ENCODE assay signal across 17 cellular contexts in the genomic region with DNA sequence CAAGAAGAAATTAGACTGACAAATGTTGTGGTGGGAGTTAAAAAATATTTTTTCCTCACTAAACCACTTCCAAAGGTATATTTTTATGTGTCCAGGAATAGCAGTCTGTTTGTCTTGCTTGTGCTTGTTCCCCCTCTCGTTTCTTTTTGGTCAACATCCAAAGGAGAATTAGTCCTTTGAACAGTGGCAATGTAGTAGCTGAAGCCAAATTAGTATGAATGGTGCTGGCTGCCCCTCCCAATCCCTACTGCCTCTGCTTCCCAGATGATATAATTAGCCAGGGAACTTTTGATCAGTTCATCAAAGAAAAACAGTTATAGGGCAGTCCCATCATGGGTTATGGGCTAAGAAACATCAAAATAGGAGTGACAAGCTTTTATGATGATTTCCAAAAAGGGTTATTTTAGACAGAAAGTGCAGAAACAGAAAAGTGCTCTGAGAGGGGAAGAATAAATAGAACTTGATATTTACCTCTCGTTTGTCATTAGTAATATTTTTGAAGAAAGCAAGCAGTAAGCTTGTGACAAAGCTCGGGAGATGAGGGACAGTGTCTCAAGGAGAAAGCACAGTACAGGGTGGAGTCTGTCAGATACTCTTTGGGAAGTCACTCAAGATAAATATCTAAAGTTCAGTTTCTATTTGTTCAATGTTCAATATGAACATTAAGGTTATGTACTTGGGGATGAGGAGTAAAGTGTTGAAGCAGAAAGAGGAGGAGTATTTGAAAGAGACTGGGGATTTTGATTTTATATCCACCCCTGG.
DNase-seq lines count a peak whose midpoint lies in the region; ATAC-seq, FAIRE-seq and TF ChIP-seq lines count a peak whose summit lies in the region.
"Had no signal": no experiment of that assay in that cellular context is flagged by ENCODE, and none has a peak within 500 bp of the region (broad histone marks: within the 10 kb centered on the region; RNA-seq: fewer than 3 reads in every experiment).

No MANE protein-coding gene starts in this region.

- H3K4me3 ChIP-seq in adipocyte (ENCODE audit: low read length) (peak overlapping the region; percentile 20), kidney (ENCODE audit: low read length in 2 of 2) (no peak overlapping the region)
- H3K4me3 ChIP-seq: colonic mucosa, skin epidermis had no signal

- H3K36me3 ChIP-seq in adipocyte (ENCODE audit: control insufficient read depth, insufficient read depth, low read length, severe bottlenecking), result no peaks in the 10 kb centered on the region
- H3K36me3 ChIP-seq in kidney (ENCODE audit: control insufficient read depth in 1 of 2, insufficient read depth in 2 of 2, low read length in 2 of 2), result no peaks in the 10 kb centered on the region
- H3K36me3 ChIP-seq: colonic mucosa had no signal

- peak overlapping the region; percentile 24; the same call in 1 of the 2 replicates for H3K4me3 Mint-ChIP-seq in HFFc6
- no peak overlapping the region for H3K4me3 Mint-ChIP-seq in stimulated activated naive B cell treated with anti-CD40 and anti-IgM and Interleukin-4, amounts not matched to agents 10 μg/mL and 1 μg/mL and 100 μg/mL, for 72 hours
- H3K4me3 Mint-ChIP-seq: activated naive CD4-positive, alpha-beta T cell treated with anti-CD3 and anti-CD28 coated beads, Interleukin-2, amount 10 ng/mL, durations not matched to agents 7 days and 5 days; T-helper 1 cell treated with Interleukin-12 subunit alpha and Interleukin-12 subunit beta and Interleukin-4 antibody, amounts not matched to agents 30 μg/mL and 1 μg/mL, for 36 hours had no signal

- H3K27ac Mint-ChIP-seq in HFFc6, result peak overlapping the region; percentile 89
- H3K27ac Mint-ChIP-seq in stimulated activated naive B cell treated with anti-CD40 and anti-IgM and Interleukin-4, amounts not matched to agents 10 μg/mL and 1 μg/mL and 100 μg/mL, for 72 hours, result peak overlapping the region; percentile 63
- H3K27ac Mint-ChIP-seq: activated naive CD4-positive, alpha-beta T cell treated with anti-CD3 and anti-CD28 coated beads, Interleukin-2, amount 10 ng/mL, durations not matched to agents 7 days and 5 days; T-helper 1 cell treated with Interleukin-12 subunit alpha and Interleukin-12 subunit beta and Interleukin-4 antibody, amounts not matched to agents 30 μg/mL and 1 μg/mL, for 36 hours had no signal

- peaks cover 32% of the 10 kb centered on the region for H3K4me1 Mint-ChIP-seq in HFFc6 (ENCODE audit: low read depth)
- H3K4me1 Mint-ChIP-seq in stimulated activated naive B cell treated with anti-CD40 and anti-IgM and Interleukin-4, amounts not matched to agents 10 μg/mL and 1 μg/mL and 100 μg/mL, for 72 hours, result peaks cover 3 to 11% of the 10 kb centered on the region in 2 donors
- H3K4me1 Mint-ChIP-seq: activated naive CD4-positive, alpha-beta T cell treated with anti-CD3 and anti-CD28 coated beads, Interleukin-2, amount 10 ng/mL, durations not matched to agents 7 days and 5 days had no signal

- no peak for TF ChIP-seq CTCF in HFFc6 (IDR thresholded peaks at IDR 0.05)
- no peak for TF ChIP-seq CTCF in kidney (IDR thresholded peaks at IDR 0.05; ENCODE audit: borderline replicate concordance, extremely low read depth, insufficient read depth)

- peaks cover 17% of the 10 kb centered on the region for H3K36me3 Mint-ChIP-seq in HFFc6 (ENCODE audit: low read depth)
- H3K36me3 Mint-ChIP-seq in stimulated activated naive B cell treated with anti-CD40 and anti-IgM and Interleukin-4, amounts not matched to agents 10 μg/mL and 1 μg/mL and 100 μg/mL, for 72 hours, result peaks cover 2 to 4% of the 10 kb centered on the region in 2 donors
- H3K36me3 Mint-ChIP-seq: activated naive CD4-positive, alpha-beta T cell treated with anti-CD3 and anti-CD28 coated beads, Interleukin-2, amount 10 ng/mL, durations not matched to agents 7 days and 5 days had no signal

- H3K9me3 ChIP-seq in adipocyte (ENCODE audit: control insufficient read depth, low read length), result peaks cover 18% of the 10 kb centered on the region
- peaks cover 0 to 4% of the 10 kb centered on the region in 2 donors for H3K9me3 ChIP-seq in kidney (ENCODE audit: control insufficient read depth in 1 of 2, low read length in 2 of 2)
- H3K9me3 ChIP-seq: colonic mucosa had no signal

- H3K4me1 ChIP-seq in adipocyte (ENCODE audit: control insufficient read depth, insufficient read depth, low read length), result peaks cover 22% of the 10 kb centered on the region
- H3K4me1 ChIP-seq in kidney (ENCODE audit: control insufficient read depth in 1 of 2, insufficient read depth in 1 of 2, low read depth in 1 of 2, low read length in 2 of 2), result peaks cover 7 to 13% of the 10 kb centered on the region in 2 donors
- H3K4me1 ChIP-seq: colonic mucosa had no signal

- H3K27ac ChIP-seq in kidney (ENCODE audit: low read depth in 2 of 2, low read length in 2 of 2), result peak overlapping the region; percentile 9 to 36
- H3K27ac ChIP-seq: colonic mucosa had no signal

- DNase-seq in HFFc6, result no peak
- no peak for DNase-seq in adipocyte (ENCODE audit: low read depth)
- DNase-seq in kidney, result no peak
- no peak for DNase-seq in stimulated activated naive B cell treated with anti-CD40 and anti-IgM and Interleukin-4, amounts not matched to agents 10 μg/mL and 1 μg/mL and 100 μg/mL, for 72 hours
- no peak for DNase-seq in activated effector memory CD4-positive, alpha-beta T cell treated with anti-CD3 and anti-CD28 coated beads, Interleukin-2, amount 50 U/mL, for 16 hours
- DNase-seq in NCI-H2196 (lab: John Stamatoyannopoulos, UW; ENCODE audit: unreplicated experiment), result no peak
- DNase-seq in SIG-M5 treated with dmso at 0.1 percent for 504 hours (lab: John Stamatoyannopoulos, UW; ENCODE audit: unreplicated experiment), result no peak
- DNase-seq: activated CD4-positive, alpha-beta T cell treated with anti-CD3 and anti-CD28 coated beads, Interleukin-2, amount 50 U/mL, for 4 hours; activated naive CD4-positive, alpha-beta T cell treated with anti-CD3 and anti-CD28 coated beads, Interleukin-2, amount 10 ng/mL, durations not matched to agents 7 days and 5 days; colonic mucosa; DMS153; foreskin melanocyte; NCI-H187; SHP77; stimulated activated CD4-positive, alpha-beta T cell treated with anti-CD3 and anti-CD28 coated beads, Interleukin-4, amount 100 ng/mL, for 1 hour had no signal

- no peak for FAIRE-seq in kidney (lab: Jason Lieb, UNC)

- peaks cover 11% of the 10 kb centered on the region for H3K27me3 ChIP-seq in adipocyte (replicated peaks; ENCODE audit: control insufficient read depth, insufficient read depth, low read length)
- H3K27me3 ChIP-seq: colonic mucosa had no signal

- no peak for ATAC-seq in stimulated activated naive B cell treated with anti-CD40 and anti-IgM and Interleukin-4, amounts not matched to agents 10 μg/mL and 1 μg/mL and 100 μg/mL, for 72 hours (replicated peaks)

- peaks cover 2% of the 10 kb centered on the region; the same call in 1 of the 2 replicates for H3K27me3 Mint-ChIP-seq in HFFc6 (ENCODE audit: insufficient read depth)
- peaks cover 9 to 15% of the 10 kb centered on the region in 2 donors for H3K27me3 Mint-ChIP-seq in stimulated activated naive B cell treated with anti-CD40 and anti-IgM and Interleukin-4, amounts not matched to agents 10 μg/mL and 1 μg/mL and 100 μg/mL, for 72 hours
- H3K27me3 Mint-ChIP-seq: activated naive CD4-positive, alpha-beta T cell treated with anti-CD3 and anti-CD28 coated beads, Interleukin-2, amount 10 ng/mL, durations not matched to agents 7 days and 5 days had no signal

- no peak overlapping the region for H3K9ac ChIP-seq in adipocyte (ENCODE audit: low read length)
- H3K9ac ChIP-seq in kidney (ENCODE audit: low read length in 2 of 2), result no peak overlapping the region

- intact Hi-C loops in kidney (cut with DNase I), result no loop called here

- no peaks in the 10 kb centered on the region; the same call in 1 of the 2 replicates for H3K9me3 Mint-ChIP-seq in HFFc6
- peaks cover 4 to 5% of the 10 kb centered on the region in 2 donors for H3K9me3 Mint-ChIP-seq in stimulated activated naive B cell treated with anti-CD40 and anti-IgM and Interleukin-4, amounts not matched to agents 10 μg/mL and 1 μg/mL and 100 μg/mL, for 72 hours
